In genomic region chr12:104637616-104638015, GRCh38 we compare ENCODE assay signal across 19 cellular contexts.
DNase-seq lines count a peak whose midpoint lies in the region; ATAC-seq lines count a peak whose summit lies in the region.
"Had no signal": no experiment of that assay in that cellular context is flagged by ENCODE, and none has a peak within 500 bp of the region (broad histone marks: within the 10 kb centered on the region; RNA-seq: fewer than 3 reads in every experiment).

No MANE protein-coding gene starts in this region.

- no peak overlapping the region for H3K4me3 ChIP-seq in CD8-positive, alpha-beta memory T cell (ENCODE audit: low read length)
- H3K4me3 ChIP-seq: PC-9, smooth muscle cell, tibial nerve had no signal

- CTCF ChIA-PET in CD8-positive, alpha-beta memory T cell (lab: Charles Lee) = interaction anchor here (1.1 kb wide), 1 partner anchor 11 kb away, joined by 3 read pairs; no protein-coding TSS in a partner anchor

- H3K36me3 Mint-ChIP-seq in CD8-positive, alpha-beta memory T cell = peaks cover 0 to 29% (median 15%) of the 10 kb centered on the region in 3 donors
- H3K36me3 Mint-ChIP-seq in IgD-negative memory B cell (peaks cover 13% of the 10 kb centered on the region), naive B cell (peaks cover 22 to 30% of the 10 kb centered on the region in 2 donors)
- H3K36me3 Mint-ChIP-seq in central memory CD8-positive, alpha-beta T cell (ENCODE audit: insufficient read depth) = peaks cover 13% of the 10 kb centered on the region

- peak overlapping the region in 1 of 7 donors; percentile 11 for H3K4me3 Mint-ChIP-seq in CD8-positive, alpha-beta memory T cell
- peak overlapping the region in 1 of 4 donors; percentile 11 for H3K4me3 Mint-ChIP-seq in IgD-negative memory B cell
- H3K4me3 Mint-ChIP-seq in central memory CD8-positive, alpha-beta T cell = no peak overlapping the region
- H3K4me3 Mint-ChIP-seq in naive B cell = no peak overlapping the region

- no peaks in the 10 kb centered on the region for H3K27me3 ChIP-seq in CD8-positive, alpha-beta memory T cell (ENCODE audit: insufficient read depth, low read length, poor library complexity, severe bottlenecking)
- H3K27me3 ChIP-seq: BE2C, tibial nerve had no signal

- H3K4me1 Mint-ChIP-seq in CD8-positive, alpha-beta memory T cell = peaks cover 66 to 88% (median 83%) of the 10 kb centered on the region in 3 donors
- peaks cover 12 to 28% (median 24%) of the 10 kb centered on the region in 3 donors for H3K4me1 Mint-ChIP-seq in IgD-negative memory B cell
- H3K4me1 Mint-ChIP-seq in central memory CD8-positive, alpha-beta T cell = peaks cover 55% of the 10 kb centered on the region
- H3K4me1 Mint-ChIP-seq in naive B cell = peaks cover 27 to 77% (median 43%) of the 10 kb centered on the region in 3 donors

- no peak for ATAC-seq in central memory CD8-positive, alpha-beta T cell (replicated peaks; ENCODE audit: extremely low read depth, poor library complexity, severe bottlenecking)
- no peak for ATAC-seq in naive B cell (ENCODE audit: low read depth in 2 of 2)
- no peak for ATAC-seq in GM18519 (IDR thresholded peaks at IDR 0.05; ENCODE audit: low FRiP score, unreplicated experiment)
- no peak for ATAC-seq in GM18873 (IDR thresholded peaks at IDR 0.05; ENCODE audit: low FRiP score, unreplicated experiment)
- no peak for ATAC-seq in HG03108 (IDR thresholded peaks at IDR 0.05; ENCODE audit: unreplicated experiment)
- ATAC-seq: SK-N-SH treated with all-trans-retinoic acid at 6 μM for 48 hours had no signal

- H3K27ac Mint-ChIP-seq in CD8-positive, alpha-beta memory T cell = peak overlapping the region in 5 of 8 donors; percentile 13 to 88 (median 86)
- H3K27ac Mint-ChIP-seq in IgD-negative memory B cell = peak overlapping the region; percentile 11 to 92 (median 64)
- peak overlapping the region; percentile 48 for H3K27ac Mint-ChIP-seq in central memory CD8-positive, alpha-beta T cell (ENCODE audit: low read depth)
- peak overlapping the region; percentile 88 to 98 (median 93) for H3K27ac Mint-ChIP-seq in naive B cell

- no peaks in the 10 kb centered on the region for H3K36me3 ChIP-seq in CD8-positive, alpha-beta memory T cell (ENCODE audit: insufficient read depth, low read length)
- H3K36me3 ChIP-seq: BE2C, tibial nerve had no signal

- H3K9me3 Mint-ChIP-seq in CD8-positive, alpha-beta memory T cell = peaks cover 0 to 5% (median 0%) of the 10 kb centered on the region in 5 donors
- peaks cover 0 to 7% (median 4%) of the 10 kb centered on the region in 3 donors for H3K9me3 Mint-ChIP-seq in IgD-negative memory B cell
- H3K9me3 Mint-ChIP-seq in central memory CD8-positive, alpha-beta T cell = no peaks in the 10 kb centered on the region
- H3K9me3 Mint-ChIP-seq in naive B cell = peaks cover 5 to 28% (median 13%) of the 10 kb centered on the region in 7 donors

- DNase-seq in CD8-positive, alpha-beta memory T cell = no peak
- no peak for DNase-seq in central memory CD8-positive, alpha-beta T cell (ENCODE audit: low spot score in 2 of 2)
- DNase-seq in naive B cell = no peak
- DNase-seq: activated gamma-delta T cell, BE2C, DMS53, foreskin melanocyte, NCI-H1105, NCI-H2171, PC-9, posterior cingulate gyrus had no signal

- POLR2A ChIA-PET in CD8-positive, alpha-beta memory T cell (lab: Charles Lee) = no interaction called here

- no peaks in the 10 kb centered on the region for H3K27me3 Mint-ChIP-seq in CD8-positive, alpha-beta memory T cell
- H3K27me3 Mint-ChIP-seq in IgD-negative memory B cell (no peaks in the 10 kb centered on the region), naive B cell (no peaks in the 10 kb centered on the region)
- no peaks in the 10 kb centered on the region for H3K27me3 Mint-ChIP-seq in central memory CD8-positive, alpha-beta T cell

- no peaks in the 10 kb centered on the region for H3K9me3 ChIP-seq in CD8-positive, alpha-beta memory T cell (ENCODE audit: low read length)
- H3K9me3 ChIP-seq: BE2C had no signal

- H3K27ac ChIP-seq in CD8-positive, alpha-beta memory T cell (ENCODE audit: low read depth, low read length) = no peak overlapping the region
- H3K27ac ChIP-seq: epithelial cell of prostate, PC-9 had no signal

- H3K4me1 ChIP-seq in CD8-positive, alpha-beta memory T cell (ENCODE audit: insufficient read depth, low read length) = peaks cover 3% of the 10 kb centered on the region
- H3K4me1 ChIP-seq: BE2C, tibial nerve had no signal
